ENCODE assay signal across 9 cellular contexts in genomic region chr15:49438970-49439631, GRCh38. TPM values are rescaled to one million over a fixed set of nuclear protein-coding genes. Genes with fewer than 3 reads are reported as not detected.
DNase-seq lines count a peak whose midpoint lies in the region; ATAC-seq and TF ChIP-seq lines count a peak whose summit lies in the region.
"Had no signal": no experiment of that assay in that cellular context is flagged by ENCODE, and none has a peak within 500 bp of the region (broad histone marks: within the 10 kb centered on the region; RNA-seq: fewer than 3 reads in every experiment).

No MANE protein-coding gene starts in this region.

- no peak overlapping the region for H3K27ac Mint-ChIP-seq in activated naive CD4-positive, alpha-beta T cell treated with anti-CD3 and anti-CD28 coated beads, Interleukin-2, amount 50 U/mL, for 72 hours
- H3K27ac Mint-ChIP-seq in effector memory CD8-positive, alpha-beta T cell: no peak overlapping the region

- peaks cover 0 to 1% of the 10 kb centered on the region in 2 donors for H3K27me3 Mint-ChIP-seq in effector memory CD8-positive, alpha-beta T cell

- H3K4me1 ChIP-seq in DOHH2 (ENCODE audit: control insufficient read depth, low read length) (peaks cover 17% of the 10 kb centered on the region), lung (ENCODE audit: control insufficient read depth in 2 of 2, insufficient read depth in 2 of 2, low read length in 2 of 2) (peaks cover 0 to 17% of the 10 kb centered on the region in 2 donors)

- TF ChIP-seq CTCF in DOHH2 (IDR thresholded peaks at IDR 0.05; ENCODE audit: low read depth, low read length, poor library complexity, severe bottlenecking) (no peak), lung (IDR thresholded peaks at IDR 0.05; ENCODE audit: control extremely low read depth, extremely low read depth) (no peak)

- ATAC-seq in HG02610 (IDR thresholded peaks at IDR 0.05; ENCODE audit: unreplicated experiment) (peak; percentile 81), lung (ENCODE audit: insufficient read depth, low FRiP score) (peak; percentile 69)
- no peak for ATAC-seq in activated naive CD4-positive, alpha-beta T cell treated with anti-CD3 and anti-CD28 coated beads, Interleukin-2, amount 50 U/mL, for 72 hours
- ATAC-seq in effector memory CD8-positive, alpha-beta T cell (replicated peaks): no peak
- ATAC-seq: naive thymus-derived CD8-positive, alpha-beta T cell had no signal

- peak overlapping the region; percentile 28 for H3K4me2 ChIP-seq in DOHH2 (ENCODE audit: low read length)

- H3K36me3 Mint-ChIP-seq in activated naive CD4-positive, alpha-beta T cell treated with anti-CD3 and anti-CD28 coated beads, Interleukin-2, amount 50 U/mL, for 72 hours: no peaks in the 10 kb centered on the region
- no peaks in the 10 kb centered on the region for H3K36me3 Mint-ChIP-seq in effector memory CD8-positive, alpha-beta T cell (ENCODE audit: insufficient read depth)
- H3K36me3 Mint-ChIP-seq: naive thymus-derived CD8-positive, alpha-beta T cell had no signal

- H3K9me3 Mint-ChIP-seq in activated naive CD4-positive, alpha-beta T cell treated with anti-CD3 and anti-CD28 coated beads, Interleukin-2, amount 50 U/mL, for 72 hours: no peaks in the 10 kb centered on the region
- no peaks in the 10 kb centered on the region for H3K9me3 Mint-ChIP-seq in effector memory CD8-positive, alpha-beta T cell
- H3K9me3 Mint-ChIP-seq: naive thymus-derived CD8-positive, alpha-beta T cell had no signal

- H3K4me3 ChIP-seq in DOHH2 (ENCODE audit: low read length) (0 out of 2 replicates have a peak overlapping the region, but pooled peaks have one; percentile 2), lung (no peak overlapping the region)

- H3K36me3 ChIP-seq in DOHH2 (ENCODE audit: control insufficient read depth, low read length): no peaks in the 10 kb centered on the region
- H3K36me3 ChIP-seq in lung (ENCODE audit: control insufficient read depth in 2 of 2, insufficient read depth in 2 of 2, low read length in 2 of 2): no peaks in the 10 kb centered on the region

- H3K27ac ChIP-seq in DOHH2 (ENCODE audit: low read depth, low read length): no peak overlapping the region
- H3K27ac ChIP-seq in lung (ENCODE audit: low read depth in 1 of 2, low read length in 1 of 2): peak overlapping the region in 1 of 2 donors; percentile 58

- 16 to 31% methylated on average over 6 of the region's 6 CpGs for whole genome bisulfite sequencing in lung, 2 donors

- no peaks in the 10 kb centered on the region for H3F3A ChIP-seq in DOHH2 (ENCODE audit: control insufficient read depth, insufficient read depth)

- no peak overlapping the region for H3K4me3 Mint-ChIP-seq in effector memory CD8-positive, alpha-beta T cell
- H3K4me3 Mint-ChIP-seq: naive thymus-derived CD8-positive, alpha-beta T cell had no signal

- no peaks in the 10 kb centered on the region for H3K9me3 ChIP-seq in DOHH2 (ENCODE audit: control insufficient read depth, insufficient read depth, low read length)
- no peaks in the 10 kb centered on the region for H3K9me3 ChIP-seq in lung (ENCODE audit: control insufficient read depth in 2 of 2, insufficient read depth in 1 of 2, low read length in 1 of 2)

- H4K20me1 ChIP-seq in DOHH2 (ENCODE audit: control insufficient read depth, insufficient read depth, low read depth, low read length): no peaks in the 10 kb centered on the region

- H3K27me3 ChIP-seq in DOHH2 (ENCODE audit: control insufficient read depth, low read length) (no peaks in the 10 kb centered on the region), lung (ENCODE audit: control insufficient read depth, insufficient read depth) (no peaks in the 10 kb centered on the region)

- H3K4me1 Mint-ChIP-seq in effector memory CD8-positive, alpha-beta T cell (ENCODE audit: low read depth in 2 of 2): peaks cover 5 to 9% of the 10 kb centered on the region in 2 donors

- no peaks in the 10 kb centered on the region for H3K79me2 ChIP-seq in DOHH2 (ENCODE audit: control insufficient read depth, low read length)

- peak; percentile 85 for DNase-seq in SIG-M5 treated with dmso at 0.1 percent for 504 hours (lab: John Stamatoyannopoulos, UW; ENCODE audit: unreplicated experiment)
- DNase-seq in lung (ENCODE audit: low spot score): peak; percentile 64
- DNase-seq in activated naive CD4-positive, alpha-beta T cell treated with anti-CD3 and anti-CD28 coated beads, Interleukin-2, amount 50 U/mL, for 72 hours (ENCODE audit: low spot score in 2 of 2): no peak
- no peak for DNase-seq in T-helper 9 cell
- no peak for DNase-seq in NK-92 treated with Interleukin-12 subunit alpha and Interleukin-12 subunit beta, amount 100 ng/mL, for 24 hours (lab: John Stamatoyannopoulos, UW)
- DNase-seq in effector memory CD8-positive, alpha-beta T cell: no peak

- H3K9me2 ChIP-seq in DOHH2 (replicated peaks; ENCODE audit: control insufficient read depth, low read length): no peaks in the 10 kb centered on the region

RNA-seq across cellular contexts. Expression of gene FGF7, which starts 16.1 kb away (rescaled TPM):
- total RNA-seq in lung: 10 to 100 TPM; 19.3 to 32.2 TPM
- 10 to 100 TPM; 11.5 to 21.0 TPM for polyA plus RNA-seq in lung
- not detected for total RNA-seq in activated naive CD4-positive, alpha-beta T cell treated with anti-CD3 and anti-CD28 coated beads, Interleukin-2, amount 50 U/mL, for 72 hours

Comparison
In these comparisons a context has a peak if more than half of its experiments do, and no peak if none do; other contexts are left out.
1. ATAC-seq: peak in HG02610 (single experiment) and lung (single experiment); none in activated naive CD4-positive, alpha-beta T cell treated with anti-CD3 and anti-CD28 coated beads, Interleukin-2, amount 50 U/mL, for 72 hours (0 of 2) and effector memory CD8-positive, alpha-beta T cell (single experiment).
2. DNase-seq: peak in SIG-M5 treated with dmso at 0.1 percent for 504 hours (single experiment) and lung (single experiment); none in activated naive CD4-positive, alpha-beta T cell treated with anti-CD3 and anti-CD28 coated beads, Interleukin-2, amount 50 U/mL, for 72 hours (0 of 2), T-helper 9 cell (single experiment), NK-92 treated with Interleukin-12 subunit alpha and Interleukin-12 subunit beta, amount 100 ng/mL, for 24 hours (single experiment) and effector memory CD8-positive, alpha-beta T cell (0 of 3).
3. RNA of gene FGF7, which starts 16.1 kb away (total RNA-seq): 19.3 to 32.2 TPM in lung; not detected in activated naive CD4-positive, alpha-beta T cell treated with anti-CD3 and anti-CD28 coated beads, Interleukin-2, amount 50 U/mL, for 72 hours; every median in the first group is over 10 times any median in the second.